ENCODE assay signal across 20 cellular contexts in genomic region chr3:51163051-51163450, GRCh38.
"Had no signal": no experiment of that assay in that cellular context is flagged by ENCODE, and none has a peak within 500 bp of the region (broad histone marks: within the 10 kb centered on the region; RNA-seq: fewer than 3 reads in every experiment).

No MANE protein-coding gene starts in this region.

- H2AFZ ChIP-seq: parathyroid adenoma had no signal

- H3K9me3 ChIP-seq: esophagus muscularis mucosa, psoas muscle, uterus had no signal

- H3K4me1 ChIP-seq: parathyroid adenoma, psoas muscle, uterus had no signal

- H3K4me3 ChIP-seq: esophagus muscularis mucosa, psoas muscle, uterus had no signal

- H3K27me3 ChIP-seq: brain microvascular endothelial cell, esophagus muscularis mucosa, uterus had no signal

- DNase-seq: activated CD4-positive, alpha-beta T cell treated with anti-CD3 and anti-CD28 coated beads for 4 hours; activated CD4-positive, alpha-beta T cell treated with anti-CD3 and anti-CD28 coated beads, Interleukin-2, amount 50 U/mL, for 4 hours; activated CD4-positive, CD25-positive, alpha-beta regulatory T cell; activated naive CD4-positive, alpha-beta T cell; activated T-cell treated with anti-CD3 and anti-CD28 coated beads for 4 hours; activated T-cell treated with anti-CD3 and anti-CD28 coated beads, Interleukin-2, amount 50 U/mL, for 72 hours; anterior cingulate cortex; brain microvascular endothelial cell; caudate nucleus; foreskin melanocyte; left cardiac atrium; naive thymus-derived CD4-positive, alpha-beta T cell; occipital lobe; psoas muscle; right cardiac atrium; stimulated activated CD4-positive, alpha-beta T cell treated with anti-CD3 and anti-CD28 coated beads, Interleukin-4, amount 100 ng/mL, for 1 hour; T-helper 1 cell; uterus had no signal

- H3K9ac ChIP-seq: parathyroid adenoma had no signal

- ATAC-seq: activated T-cell treated with anti-CD3 and anti-CD28 coated beads, Interleukin-2, amount 50 U/mL, for 72 hours; left cardiac atrium; naive thymus-derived CD4-positive, alpha-beta T cell; psoas muscle; right cardiac atrium had no signal

- H3K79me2 ChIP-seq: parathyroid adenoma had no signal

- H3K36me3 ChIP-seq: brain microvascular endothelial cell, esophagus muscularis mucosa, uterus had no signal

- H3K27ac ChIP-seq: brain microvascular endothelial cell, esophagus muscularis mucosa, parathyroid adenoma, psoas muscle, uterus had no signal
